Comparison of ENCODE assay signal across 15 cellular contexts in genomic region chr13:31385534-31385933, GRCh38.
"Had no signal": no experiment of that assay in that cellular context is flagged by ENCODE, and none has a peak within 500 bp of the region (broad histone marks: within the 10 kb centered on the region; RNA-seq: fewer than 3 reads in every experiment).

No MANE protein-coding gene starts in this region.

- H3K9me3 ChIP-seq: gastrocnemius medialis, heart right ventricle, pancreas, sigmoid colon, spleen, thoracic aorta had no signal

- H3K27ac Mint-ChIP-seq: activated naive CD4-positive, alpha-beta T cell treated with anti-CD3 and anti-CD28 coated beads, Interleukin-2, amount 10 ng/mL, durations not matched to agents 7 days and 5 days; activated T-helper 2 cell treated with anti-CD3 and anti-CD28 coated beads, Interferon-gamma antibody, Interleukin-2, Interleukin-4, amounts not matched to agents 10 μg/mL and 5 μg/mL and 100 μg/mL, durations not matched to agents 14 hours and 24 hours and 36 hours; neural progenitor cell; stimulated activated naive CD8-positive, alpha-beta T cell treated with anti-CD3 and anti-CD28 coated beads, Interleukin-15, amount 100 ng/mL, for 72 hours; T-helper 17 cell had no signal

- H3K27me3 ChIP-seq: gastrocnemius medialis, heart right ventricle, neural progenitor cell, pancreas, sigmoid colon, spleen had no signal

- H3K9ac ChIP-seq: neural progenitor cell had no signal

- H3K36me3 Mint-ChIP-seq: activated naive CD4-positive, alpha-beta T cell treated with anti-CD3 and anti-CD28 coated beads, Interleukin-2, amount 10 ng/mL, durations not matched to agents 7 days and 5 days; naive B cell; neural progenitor cell had no signal

- H3K36me3 ChIP-seq: gastrocnemius medialis, heart right ventricle, neural progenitor cell, pancreas, sigmoid colon, spleen, thoracic aorta had no signal

- H3K4me1 ChIP-seq: gastrocnemius medialis, heart right ventricle, pancreas, sigmoid colon, spleen had no signal

- H3K4me1 Mint-ChIP-seq: activated naive CD4-positive, alpha-beta T cell treated with anti-CD3 and anti-CD28 coated beads, Interleukin-2, amount 10 ng/mL, durations not matched to agents 7 days and 5 days; naive B cell; stimulated activated naive CD8-positive, alpha-beta T cell treated with anti-CD3 and anti-CD28 coated beads, Interleukin-15, amount 100 ng/mL, for 72 hours had no signal

- ATAC-seq: gastrocnemius medialis; heart right ventricle; pancreas; stimulated activated naive CD8-positive, alpha-beta T cell treated with anti-CD3 and anti-CD28 coated beads, Interleukin-15, amount 100 ng/mL, for 72 hours; T-helper 17 cell had no signal

- H3K4me3 ChIP-seq: gastrocnemius medialis, heart right ventricle, lung, neural progenitor cell, pancreas, sigmoid colon, spleen, thoracic aorta had no signal

- H3K4me2 ChIP-seq: neural progenitor cell had no signal

- H3K9me3 Mint-ChIP-seq: activated naive CD4-positive, alpha-beta T cell treated with anti-CD3 and anti-CD28 coated beads, Interleukin-2, amount 10 ng/mL, durations not matched to agents 7 days and 5 days; activated T-helper 2 cell treated with anti-CD3 and anti-CD28 coated beads, Interferon-gamma antibody, Interleukin-2, Interleukin-4, amounts not matched to agents 10 μg/mL and 5 μg/mL and 100 μg/mL, durations not matched to agents 14 hours and 24 hours and 36 hours; stimulated activated naive CD8-positive, alpha-beta T cell treated with anti-CD3 and anti-CD28 coated beads, Interleukin-15, amount 100 ng/mL, for 72 hours had no signal

- DNase-seq: activated CD4-positive, CD25-positive, alpha-beta regulatory T cell treated with anti-CD3 and anti-CD28 coated beads, Interleukin-2, amount 50 U/mL, for 72 hours; activated naive CD4-positive, alpha-beta T cell treated with anti-CD3 and anti-CD28 coated beads, Interleukin-2, amount 10 ng/mL, durations not matched to agents 7 days and 5 days; gastrocnemius medialis; heart right ventricle; naive B cell; pancreas; sigmoid colon; spleen; stimulated activated naive CD8-positive, alpha-beta T cell treated with anti-CD3 and anti-CD28 coated beads, Interleukin-15, amount 100 ng/mL, for 72 hours; T-helper 17 cell had no signal

- H3K4me3 Mint-ChIP-seq: activated naive CD4-positive, alpha-beta T cell treated with anti-CD3 and anti-CD28 coated beads, Interleukin-2, amount 10 ng/mL, durations not matched to agents 7 days and 5 days; naive B cell; neural progenitor cell; stimulated activated naive CD8-positive, alpha-beta T cell treated with anti-CD3 and anti-CD28 coated beads, Interleukin-15, amount 100 ng/mL, for 72 hours; T-helper 17 cell had no signal

- H3K27ac ChIP-seq: epithelial cell of prostate, gastrocnemius medialis, heart right ventricle, neural progenitor cell, pancreas, sigmoid colon, spleen, thoracic aorta had no signal

- H3K27me3 Mint-ChIP-seq: activated naive CD4-positive, alpha-beta T cell treated with anti-CD3 and anti-CD28 coated beads, Interleukin-2, amount 10 ng/mL, durations not matched to agents 7 days and 5 days; stimulated activated naive CD8-positive, alpha-beta T cell treated with anti-CD3 and anti-CD28 coated beads, Interleukin-15, amount 100 ng/mL, for 72 hours had no signal

- H2AFZ ChIP-seq: neural progenitor cell had no signal
